ENCODE assay signal across 9 cellular contexts in genomic region chr19:38654478-38655079, GRCh38. TPM values are rescaled to one million over a fixed set of nuclear protein-coding genes. Genes with fewer than 3 reads are reported as not detected.
DNase-seq lines count a peak whose midpoint lies in the region; ATAC-seq and TF ChIP-seq lines count a peak whose summit lies in the region.
"Had no signal": no experiment of that assay in that cellular context is flagged by ENCODE, and none has a peak within 500 bp of the region (broad histone marks: within the 10 kb centered on the region; RNA-seq: fewer than 3 reads in every experiment).

No MANE protein-coding gene starts in this region.

- H3K4me3 Mint-ChIP-seq in Calu3 (ENCODE audit: low read depth, unreplicated experiment), result peak overlapping the region; percentile 99

- H2AFZ ChIP-seq in trophoblast cell (ENCODE audit: insufficient read depth, low read length, poor library complexity), result no peak overlapping the region

- H3K9ac ChIP-seq in trophoblast cell (ENCODE audit: low read length), result no peak overlapping the region

- no CpG with 5 or more reads among the region's 10 CpGs for WGBS in trophoblast cell (ENCODE audit: extremely low coverage, insufficient coverage, insufficient read length)

- H4K12ac ChIP-seq in trophoblast cell (ENCODE audit: low read depth, low read length), result no peak overlapping the region

- intact Hi-C loops in Calu3 (cut with micrococcal nuclease; ENCODE audit: unreplicated experiment), result loop anchor here (5.0 kb wide), 1 partner anchor 178 kb away; the partner anchor contains the start of gene ECH1
- intact Hi-C loops in mucosa of descending colon (cut with DNase I, micrococcal nuclease), result no loop called here

- H3K27ac ChIP-seq in epithelial cell of prostate, result peak overlapping the region; percentile 99
- peak overlapping the region; percentile 15 for H3K27ac ChIP-seq in trophoblast cell (ENCODE audit: low read depth, low read length)

- no peak overlapping the region for H3K18ac ChIP-seq in trophoblast cell (ENCODE audit: low read length)

- TF ChIP-seq CTCF in Calu3 (IDR thresholded peaks at IDR 0.05; ENCODE audit: unreplicated experiment) (no peak), mucosa of descending colon (IDR thresholded peaks at IDR 0.05) (no peak)

- no peak overlapping the region for H3K23ac ChIP-seq in trophoblast cell (ENCODE audit: low read length)

- no peaks in the 10 kb centered on the region for H3K9me3 Mint-ChIP-seq in Calu3 (ENCODE audit: low read depth, unreplicated experiment)

- H3K4me2 ChIP-seq in trophoblast cell (ENCODE audit: low read length), result peak overlapping the region; percentile 1

- CTCF ChIA-PET in Calu3 (lab: Charles Lee), result interaction anchor here (0.6 kb wide), 1 partner anchor 1343 kb away, joined by 4 read pairs; no protein-coding TSS in a partner anchor

- H3K36me3 Mint-ChIP-seq in Calu3 (ENCODE audit: insufficient read depth, unreplicated experiment), result peaks cover 100% of the 10 kb centered on the region

- ATAC-seq in mucosa of descending colon, result no peak

- no peak overlapping the region for H2AK5ac ChIP-seq in trophoblast cell (ENCODE audit: low read length)

- no peaks in the 10 kb centered on the region for H3K27me3 ChIP-seq in trophoblast cell (ENCODE audit: insufficient read depth, low read length)

- H3K4me3 ChIP-seq in trophoblast cell (ENCODE audit: low read depth, low read length) (no peak overlapping the region), mucosa of descending colon (no peak overlapping the region)

- no peaks in the 10 kb centered on the region for H3K27me3 Mint-ChIP-seq in Calu3 (ENCODE audit: unreplicated experiment)

- H3K4ac ChIP-seq in trophoblast cell (ENCODE audit: low read depth, low read length), result peak overlapping the region; percentile 68

- no peak for DNase-seq in Calu3
- DNase-seq in RPMI7951 (ENCODE audit: low read depth), result peak; percentile 53
- no peak for DNase-seq in epithelial cell of prostate (ENCODE audit: low read depth, low spot score)
- no peak for DNase-seq in trophoblast cell
- no peak for DNase-seq in NCI-H2107 treated with DMSO at 0.1 percent for 48 hours (lab: John Stamatoyannopoulos, UW; ENCODE audit: unreplicated experiment)
- no peak for DNase-seq in NCI-H2196 treated with DMSO at 0.1 percent for 48 hours (lab: John Stamatoyannopoulos, UW; ENCODE audit: unreplicated experiment)
- no peak for DNase-seq in DMS79 (lab: John Stamatoyannopoulos, UW)
- DNase-seq in mucosa of descending colon, result no peak
- DNase-seq: SIG-M5 had no signal

- peaks cover 38 to 49% of the 10 kb centered on the region in 2 experiments for H3K4me1 ChIP-seq in trophoblast cell (ENCODE audit: control insufficient read depth in 1 of 2, insufficient read depth in 2 of 2, low read length in 2 of 2)
- H3K4me1 ChIP-seq in mucosa of descending colon (ENCODE audit: low read depth), result peaks cover 80% of the 10 kb centered on the region

- peaks cover 58% of the 10 kb centered on the region for H3K4me1 Mint-ChIP-seq in Calu3 (ENCODE audit: low read depth, unreplicated experiment)

- H3K79me1 ChIP-seq in trophoblast cell (ENCODE audit: low read length), result peaks cover 34% of the 10 kb centered on the region

- BruUV-seq in Calu3 (replicated peaks; lab: Mats Ljungman, UMichigan), result no TSS peak

- no peak overlapping the region for H2BK120ac ChIP-seq in trophoblast cell (ENCODE audit: insufficient read depth, low read length, poor library complexity)

- H3K9me3 ChIP-seq in trophoblast cell (ENCODE audit: insufficient read depth, low read depth, low read length) (no peaks in the 10 kb centered on the region), mucosa of descending colon (no peaks in the 10 kb centered on the region)

- H3K14ac ChIP-seq in trophoblast cell (ENCODE audit: low read length), result no peak overlapping the region

- no peak overlapping the region for H4K8ac ChIP-seq in trophoblast cell (ENCODE audit: low read depth, low read length)

- H3K36me3 ChIP-seq in trophoblast cell (ENCODE audit: control insufficient read depth in 1 of 2, insufficient read depth in 2 of 2, low read length in 2 of 2) (peaks cover 7 to 14% of the 10 kb centered on the region in 2 experiments), mucosa of descending colon (ENCODE audit: low read depth) (no peaks in the 10 kb centered on the region)

- no peak overlapping the region for H2BK12ac ChIP-seq in trophoblast cell (ENCODE audit: low read length)

- no peak overlapping the region for H2BK5ac ChIP-seq in trophoblast cell (ENCODE audit: low read depth, low read length, poor library complexity)

- peaks cover 44% of the 10 kb centered on the region for H3K79me2 ChIP-seq in trophoblast cell (ENCODE audit: control insufficient read depth, insufficient read depth, low read length, poor library complexity)

- H3K27ac Mint-ChIP-seq in Calu3 (ENCODE audit: unreplicated experiment), result peak overlapping the region; percentile 100

- H4K91ac ChIP-seq in trophoblast cell (ENCODE audit: low read depth, low read length), result no peak overlapping the region

RNA-seq across cellular contexts. Expression of gene ACTN4, which starts 7.1 kb away (rescaled TPM):
- total RNA-seq in Calu3 (2022) (1,462 and 1,577 TPM in 2 replicates), mucosa of descending colon (1,000 to 10,000 TPM in 2 of 3 donors, 100 to 1,000 TPM in 1; 566 to 1,080 (median 1,014) TPM)
- total RNA-seq in RPMI7951 (2014; rRNA removed; shearing (Covaris generic)), result 306 and 358 TPM in 2 replicates
- polyA plus RNA-seq in trophoblast cell (2013), result 442 and 468 TPM in 2 replicates

RNA-seq across cellular contexts. Expression of gene EIF3K, which starts 35.6 kb away (rescaled TPM):
- total RNA-seq in Calu3 (2022) (334 and 338 TPM in 2 replicates), mucosa of descending colon (100 to 1,000 TPM; 338 to 393 (median 350) TPM)
- total RNA-seq in RPMI7951 (2014; rRNA removed; shearing (Covaris generic)), result 689 and 728 TPM in 2 replicates
- polyA plus RNA-seq in trophoblast cell (2013), result 205 and 214 TPM in 2 replicates

RNA-seq across cellular contexts. Expression of gene MAP4K1, which starts 36.8 kb away (rescaled TPM):
- total RNA-seq in Calu3 (2022) (1.2 TPM in 1 of 2 replicates, not detected in the other), mucosa of descending colon (10 to 100 TPM in 1 of 3 donors, 1 to 10 TPM in 2; 6.9 to 10.6 (median 7.4) TPM)
- 0.39 TPM in 1 of 2 replicates, not detected in the other for total RNA-seq in RPMI7951 (2014; rRNA removed; shearing (Covaris generic))
- 0.56 and 0.72 TPM in 2 replicates for polyA plus RNA-seq in trophoblast cell (2013)
